Comparison of ENCODE assay signal across 40 cellular contexts in genomic region chr2:54536720-54537119, GRCh38.
"Had no signal": no experiment of that assay in that cellular context is flagged by ENCODE, and none has a peak within 500 bp of the region (broad histone marks: within the 10 kb centered on the region; RNA-seq: fewer than 3 reads in every experiment).

No MANE protein-coding gene starts in this region.

- H3K36me3 ChIP-seq: adrenal gland, breast epithelium had no signal

- H3K9me3 ChIP-seq: adrenal gland, ascending aorta, body of pancreas, breast epithelium had no signal

- DNase-seq: activated effector memory CD4-positive, alpha-beta T cell treated with anti-CD3 and anti-CD28 coated beads, Interleukin-2, amount 50 U/mL, for 16 hours; activated effector memory CD4-positive, alpha-beta T cell treated with Interleukin-2 at 50 U/mL for 16 hours; activated gamma-delta T cell; activated gamma-delta T cell treated with Interleukin-2 at 50 U/mL for 16 hours; activated naive CD4-positive, alpha-beta T cell; activated naive CD4-positive, alpha-beta T cell treated with anti-CD3 and anti-CD28 coated beads for 36 hours; activated naive CD4-positive, alpha-beta T cell treated with anti-CD3 and anti-CD28 coated beads, Interleukin-2, amount 10 ng/mL, durations not matched to agents 7 days and 5 days; activated naive CD4-positive, alpha-beta T cell treated with anti-CD3 and anti-CD28 coated beads, Interleukin-2, amount 50 U/mL, for 16 hours; activated naive CD4-positive, alpha-beta T cell treated with Interleukin-2 at 50 U/mL for 16 hours; activated naive CD8-positive, alpha-beta T cell treated with anti-CD3 and anti-CD28 coated beads for 36 hours; activated naive CD8-positive, alpha-beta T cell treated with anti-CD3 and anti-CD28 coated beads, Interleukin-2, amount 10 ng/mL, durations not matched to agents 7 days and 5 days; activated naive CD8-positive, alpha-beta T cell treated with anti-CD3 and anti-CD28 coated beads, Interleukin-2, amount 50 U/mL, for 24 hours; activated T-cell treated with anti-CD3 and anti-CD28 coated beads, Interleukin-2, amount 50 U/mL, for 1 hour; activated T-cell treated with anti-CD3 and anti-CD28 coated beads, Interleukin-2, amount 50 U/mL, for 24 hours; activated T-cell treated with anti-CD3 and anti-CD28 coated beads, Interleukin-2, amount 50 U/mL, for 4 hours; activated T-cell treated with anti-CD3 and anti-CD28 coated beads, Interleukin-2, amount 50 U/mL, for 48 hours; activated T-cell treated with anti-CD3 and anti-CD28 coated beads, Interleukin-2, amount 50 U/mL, for 72 hours; adrenal gland; amniotic stem cell; amygdala; anterior cingulate cortex; aorta; body of pancreas; brain microvascular endothelial cell; caudate nucleus; central memory CD4-positive, alpha-beta T cell; cerebellar nuclear complex had no signal

- H3K9me3 Mint-ChIP-seq: activated naive CD4-positive, alpha-beta T cell treated with anti-CD3 and anti-CD28 coated beads for 36 hours; activated naive CD4-positive, alpha-beta T cell treated with anti-CD3 and anti-CD28 coated beads, Interleukin-2, amount 10 ng/mL, durations not matched to agents 7 days and 5 days; activated naive CD4-positive, alpha-beta T cell treated with anti-CD3 and anti-CD28 coated beads, Interleukin-2, amount 50 U/mL, for 24 hours; activated naive CD4-positive, alpha-beta T cell treated with anti-CD3 and anti-CD28 coated beads, Interleukin-2, amount 50 U/mL, for 72 hours; activated naive CD8-positive, alpha-beta T cell treated with anti-CD3 and anti-CD28 coated beads for 36 hours; activated naive CD8-positive, alpha-beta T cell treated with anti-CD3 and anti-CD28 coated beads, Interleukin-2, amount 10 ng/mL, durations not matched to agents 7 days and 5 days; activated naive CD8-positive, alpha-beta T cell treated with anti-CD3 and anti-CD28 coated beads, Interleukin-2, amount 50 U/mL, for 24 hours; activated T-cell treated with anti-CD3 and anti-CD28 coated beads, Interleukin-2, amount 50 U/mL, for 24 hours; activated T-cell treated with anti-CD3 and anti-CD28 coated beads, Interleukin-2, amount 50 U/mL, for 4 hours; activated T-cell treated with anti-CD3 and anti-CD28 coated beads, Interleukin-2, amount 50 U/mL, for 72 hours; activated T-helper 1 cell treated with anti-CD3 and anti-CD28 coated beads, Interleukin-12 subunit alpha, Interleukin-12 subunit beta, Interleukin-2, Interleukin-4 antibody, amounts not matched to agents 30 ng/mL and 10 ng/mL and 1 ng/mL, durations not matched to agents 14 hours and 24 hours and 36 hours; activated T-helper 17 cell treated with anti-CD3 and anti-CD28 coated beads, Interleukin-2, amount 50 U/mL, for 72 hours; activated T-helper 2 cell treated with anti-CD3 and anti-CD28 coated beads, Interferon-gamma antibody, Interleukin-2, Interleukin-4, amounts not matched to agents 10 μg/mL and 5 μg/mL and 100 μg/mL, durations not matched to agents 14 hours and 24 hours and 36 hours; brain; central memory CD8-positive, alpha-beta T cell had no signal

- H3K27ac ChIP-seq: adrenal gland, ascending aorta, body of pancreas, brain microvascular endothelial cell, breast epithelium, cardiac muscle cell had no signal

- H3K27me3 ChIP-seq: adrenal gland, ascending aorta, body of pancreas, brain microvascular endothelial cell, breast epithelium, cardiac muscle cell had no signal

- H3K27ac Mint-ChIP-seq: activated naive CD4-positive, alpha-beta T cell treated with anti-CD3 and anti-CD28 coated beads for 36 hours; activated naive CD4-positive, alpha-beta T cell treated with anti-CD3 and anti-CD28 coated beads, Interleukin-2, amount 10 ng/mL, durations not matched to agents 7 days and 5 days; activated naive CD4-positive, alpha-beta T cell treated with anti-CD3 and anti-CD28 coated beads, Interleukin-2, amount 50 U/mL, for 24 hours; activated naive CD4-positive, alpha-beta T cell treated with anti-CD3 and anti-CD28 coated beads, Interleukin-2, amount 50 U/mL, for 72 hours; activated naive CD8-positive, alpha-beta T cell; activated naive CD8-positive, alpha-beta T cell treated with anti-CD3 and anti-CD28 coated beads for 36 hours; activated naive CD8-positive, alpha-beta T cell treated with anti-CD3 and anti-CD28 coated beads, Interleukin-2, amount 10 ng/mL, durations not matched to agents 7 days and 5 days; activated naive CD8-positive, alpha-beta T cell treated with anti-CD3 and anti-CD28 coated beads, Interleukin-2, amount 50 U/mL, for 24 hours; activated T-cell treated with anti-CD3 and anti-CD28 coated beads, Interleukin-2, amount 50 U/mL, for 24 hours; activated T-cell treated with anti-CD3 and anti-CD28 coated beads, Interleukin-2, amount 50 U/mL, for 72 hours; activated T-helper 1 cell treated with anti-CD3 and anti-CD28 coated beads, Interleukin-12 subunit alpha, Interleukin-12 subunit beta, Interleukin-2, Interleukin-4 antibody, amounts not matched to agents 30 ng/mL and 10 ng/mL and 1 ng/mL, durations not matched to agents 14 hours and 24 hours and 36 hours; activated T-helper 17 cell treated with anti-CD3 and anti-CD28 coated beads, Interleukin-2, amount 50 U/mL, for 72 hours; activated T-helper 2 cell treated with anti-CD3 and anti-CD28 coated beads, Interferon-gamma antibody, Interleukin-2, Interleukin-4, amounts not matched to agents 10 μg/mL and 5 μg/mL and 100 μg/mL, durations not matched to agents 14 hours and 24 hours and 36 hours; brain had no signal

- FAIRE-seq: astrocyte, bronchial epithelial cell had no signal

- H3K4me1 ChIP-seq: ascending aorta, breast epithelium had no signal

- ATAC-seq: activated naive CD4-positive, alpha-beta T cell treated with anti-CD3 and anti-CD28 coated beads, Interleukin-2, amount 50 U/mL, for 72 hours; activated naive CD8-positive, alpha-beta T cell treated with anti-CD3 and anti-CD28 coated beads, Interleukin-2, amount 50 U/mL, for 24 hours; activated T-cell treated with anti-CD3 and anti-CD28 coated beads, Interleukin-2, amount 50 U/mL, for 4 hours; activated T-cell treated with anti-CD3 and anti-CD28 coated beads, Interleukin-2, amount 50 U/mL, for 72 hours; activated T-helper 17 cell treated with anti-CD3 and anti-CD28 coated beads, Interleukin-2, amount 50 U/mL, for 72 hours; body of pancreas had no signal

- H3K27me3 Mint-ChIP-seq: activated naive CD4-positive, alpha-beta T cell treated with anti-CD3 and anti-CD28 coated beads, Interleukin-2, amount 50 U/mL, for 24 hours; activated naive CD8-positive, alpha-beta T cell; activated naive CD8-positive, alpha-beta T cell treated with anti-CD3 and anti-CD28 coated beads for 36 hours; activated naive CD8-positive, alpha-beta T cell treated with anti-CD3 and anti-CD28 coated beads, Interleukin-2, amount 50 U/mL, for 24 hours; activated T-cell treated with anti-CD3 and anti-CD28 coated beads, Interleukin-2, amount 50 U/mL, for 24 hours; central memory CD8-positive, alpha-beta T cell had no signal

- H3K4me3 Mint-ChIP-seq: activated naive CD4-positive, alpha-beta T cell treated with anti-CD3 and anti-CD28 coated beads for 36 hours; activated naive CD4-positive, alpha-beta T cell treated with anti-CD3 and anti-CD28 coated beads, Interleukin-2, amount 10 ng/mL, durations not matched to agents 7 days and 5 days; activated naive CD4-positive, alpha-beta T cell treated with anti-CD3 and anti-CD28 coated beads, Interleukin-2, amount 50 U/mL, for 24 hours; activated naive CD8-positive, alpha-beta T cell; activated naive CD8-positive, alpha-beta T cell treated with anti-CD3 and anti-CD28 coated beads for 36 hours; activated naive CD8-positive, alpha-beta T cell treated with anti-CD3 and anti-CD28 coated beads, Interleukin-2, amount 10 ng/mL, durations not matched to agents 7 days and 5 days; activated naive CD8-positive, alpha-beta T cell treated with anti-CD3 and anti-CD28 coated beads, Interleukin-2, amount 50 U/mL, for 24 hours; activated T-cell treated with anti-CD3 and anti-CD28 coated beads, Interleukin-2, amount 50 U/mL, for 24 hours; activated T-cell treated with anti-CD3 and anti-CD28 coated beads, Interleukin-2, amount 50 U/mL, for 4 hours; activated T-cell treated with anti-CD3 and anti-CD28 coated beads, Interleukin-2, amount 50 U/mL, for 72 hours; activated T-helper 1 cell treated with anti-CD3 and anti-CD28 coated beads, Interleukin-12 subunit alpha, Interleukin-12 subunit beta, Interleukin-2, Interleukin-4 antibody, amounts not matched to agents 30 ng/mL and 10 ng/mL and 1 ng/mL, durations not matched to agents 14 hours and 24 hours and 36 hours; activated T-helper 17 cell treated with anti-CD3 and anti-CD28 coated beads, Interleukin-2, amount 50 U/mL, for 72 hours; brain; central memory CD8-positive, alpha-beta T cell had no signal

- H3K36me3 Mint-ChIP-seq: activated naive CD4-positive, alpha-beta T cell treated with anti-CD3 and anti-CD28 coated beads, Interleukin-2, amount 10 ng/mL, durations not matched to agents 7 days and 5 days; activated naive CD4-positive, alpha-beta T cell treated with anti-CD3 and anti-CD28 coated beads, Interleukin-2, amount 50 U/mL, for 24 hours; activated naive CD4-positive, alpha-beta T cell treated with anti-CD3 and anti-CD28 coated beads, Interleukin-2, amount 50 U/mL, for 72 hours; activated naive CD8-positive, alpha-beta T cell; activated naive CD8-positive, alpha-beta T cell treated with anti-CD3 and anti-CD28 coated beads for 36 hours; activated naive CD8-positive, alpha-beta T cell treated with anti-CD3 and anti-CD28 coated beads, Interleukin-2, amount 10 ng/mL, durations not matched to agents 7 days and 5 days had no signal

- H3K4me1 Mint-ChIP-seq: activated naive CD4-positive, alpha-beta T cell treated with anti-CD3 and anti-CD28 coated beads, Interleukin-2, amount 10 ng/mL, durations not matched to agents 7 days and 5 days; activated naive CD4-positive, alpha-beta T cell treated with anti-CD3 and anti-CD28 coated beads, Interleukin-2, amount 50 U/mL, for 24 hours; activated naive CD8-positive, alpha-beta T cell treated with anti-CD3 and anti-CD28 coated beads for 36 hours; activated naive CD8-positive, alpha-beta T cell treated with anti-CD3 and anti-CD28 coated beads, Interleukin-2, amount 10 ng/mL, durations not matched to agents 7 days and 5 days; activated naive CD8-positive, alpha-beta T cell treated with anti-CD3 and anti-CD28 coated beads, Interleukin-2, amount 50 U/mL, for 24 hours; central memory CD8-positive, alpha-beta T cell had no signal

- H3K4me3 ChIP-seq: adrenal gland, ascending aorta, body of pancreas, breast epithelium, cardiac muscle cell had no signal
